In the genomic region with DNA sequence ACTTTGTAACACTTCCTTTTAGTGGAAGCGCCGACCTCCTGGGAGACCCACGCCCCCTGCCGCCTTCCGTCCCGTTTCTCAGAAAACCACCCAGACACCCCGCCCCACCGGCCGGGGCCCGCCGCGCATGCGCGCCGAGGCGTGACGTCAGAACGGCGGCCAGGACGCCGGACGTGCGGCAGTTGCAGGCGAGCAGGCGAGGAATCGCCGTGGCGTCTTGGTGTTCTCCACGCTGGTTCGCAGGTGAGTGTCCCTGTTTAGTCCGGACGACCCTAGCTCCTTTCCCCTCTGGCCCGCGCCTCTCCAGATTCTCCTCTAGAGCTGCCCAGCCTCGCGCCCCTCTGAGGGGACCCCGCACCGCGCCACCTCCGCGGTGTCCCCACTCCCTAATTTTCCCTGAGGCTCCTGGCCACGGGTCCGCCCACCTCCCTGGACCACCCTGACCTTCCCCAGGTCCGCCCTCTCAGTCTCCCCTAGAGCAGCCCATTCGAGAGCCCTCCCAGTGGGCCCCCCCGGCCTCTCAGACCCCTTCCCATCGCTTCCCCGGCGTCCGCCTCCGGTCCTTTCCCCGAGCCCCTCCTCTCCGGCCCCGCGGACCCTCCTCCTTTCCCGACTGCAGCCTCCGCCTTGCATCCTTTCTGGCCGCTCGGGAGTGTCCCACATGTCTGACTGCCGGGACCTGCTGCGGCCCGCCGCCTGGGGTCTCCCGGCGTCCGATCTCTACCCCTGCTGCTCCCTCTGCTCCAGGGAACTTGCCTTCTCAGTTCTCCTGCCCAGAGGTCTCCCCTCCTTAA, we compare ENCODE assay signal across 8 cellular contexts. TPM values are rescaled to one million over a fixed set of nuclear protein-coding genes. Genes with fewer than 3 reads are reported as not detected.
DNase-seq lines count a peak whose midpoint lies in the region; ATAC-seq and TF ChIP-seq lines count a peak whose summit lies in the region.

TSS of gene PLEKHB2 (plus strand) at position 181 of the 794 bp plus-strand sequence. CDS start 15,606 bp downstream, outside the sequence.

- no peaks in the 10 kb centered on the region for H3K27me3 ChIP-seq in WERI-Rb-1 (ENCODE audit: insufficient read depth, low read depth, severe bottlenecking)
- no peaks in the 10 kb centered on the region for H3K27me3 ChIP-seq in breast epithelium
- no peaks in the 10 kb centered on the region for H3K27me3 ChIP-seq in spleen (replicated peaks in 1 of 7)

- H3K4me3 Mint-ChIP-seq in immature natural killer cell, result peak within 1 kb of the TSS; percentile 93 to 98 (median 97)

- TF ChIP-seq CTCF in WERI-Rb-1 (IDR thresholded peaks at IDR 0.05; ENCODE audit: low read depth, low read length), result peak; percentile 18; the same call in 1 of the 2 replicates
- peak in 1 of 3 donors; percentile 9 for TF ChIP-seq CTCF in breast epithelium (IDR thresholded peaks at IDR 0.05)
- TF ChIP-seq CTCF in spleen (IDR thresholded peaks at IDR 0.05 in 8 of 11, conservative IDR thresholded peaks at IDR 0.05 in 3 of 11), result peak in 6 of 11 experiments; percentile 15 to 53 (median 36)

- TF ChIP-seq POLR2A in breast epithelium (IDR thresholded peaks at IDR 0.05), result peak; percentile 85
- peak in 2 of 3 donors; percentile 10 to 72 for TF ChIP-seq POLR2A in spleen (IDR thresholded peaks at IDR 0.05)

- peaks cover 0 to 3% (median 0%) of the 10 kb centered on the region in 3 donors for H3K36me3 Mint-ChIP-seq in immature natural killer cell

- DNase-seq in 8988T, result peak; percentile 75
- peak; percentile 92 for DNase-seq in NCI-H2171 treated with DMSO at 0.1 percent for 48 hours (lab: John Stamatoyannopoulos, UW)
- peak; percentile 91 for DNase-seq in WERI-Rb-1
- DNase-seq in breast epithelium (ENCODE audit: low spot score in 2 of 2), result peak; percentile 83 to 89
- DNase-seq in immature natural killer cell, result peak; percentile 96 to 97 (median 96)
- DNase-seq in spleen, result peak; percentile 98

- H3K4me1 ChIP-seq in breast epithelium (peaks cover 4 to 8% of the 10 kb centered on the region in 2 donors), spleen (peaks cover 12 to 60% (median 41%) of the 10 kb centered on the region in 6 donors)

- WGBS in spleen, 5 donors, result 0 to 1% (median 1%) methylated on average over 61 to 66 of the region's 66 CpGs

- peak within 1 kb of the TSS; percentile 95 to 100 (median 97) for H3K27ac Mint-ChIP-seq in immature natural killer cell

- H3K36me3 ChIP-seq in WERI-Rb-1 (peaks cover 5% of the 10 kb centered on the region), breast epithelium (no peaks in the 10 kb centered on the region), spleen (peaks cover 0 to 14% (median 0%) of the 10 kb centered on the region in 6 donors)

- ATAC-seq in GM18508 (IDR thresholded peaks at IDR 0.05; ENCODE audit: insufficient read depth, unreplicated experiment) (peak; percentile 30), HG02981 (IDR thresholded peaks at IDR 0.05; ENCODE audit: unreplicated experiment) (peak; percentile 76)

- peaks cover 37 to 51% of the 10 kb centered on the region in 2 donors for H3K4me1 Mint-ChIP-seq in immature natural killer cell

- H3K27me3 Mint-ChIP-seq in immature natural killer cell (ENCODE audit: low read depth in 3 of 3), result peaks cover 4 to 20% (median 14%) of the 10 kb centered on the region in 3 donors

- H3K27ac ChIP-seq in WERI-Rb-1 (peak within 1 kb of the TSS; percentile 84), breast epithelium (peak within 1 kb of the TSS; percentile 93 to 95), spleen (peak within 1 kb of the TSS; percentile 92 to 98 (median 96))

- intact Hi-C loops in breast epithelium (cut with DNase I; ENCODE audit: low total_unique reads) (no loop called here), spleen (cut with DNase I; ENCODE audit: low total_unique reads) (no loop called here)

- no peaks in the 10 kb centered on the region for H3K9me3 ChIP-seq in WERI-Rb-1 (ENCODE audit: severe bottlenecking)
- H3K9me3 ChIP-seq in breast epithelium, result no peaks in the 10 kb centered on the region
- H3K9me3 ChIP-seq in spleen, result no peaks in the 10 kb centered on the region

- peak within 1 kb of the TSS; percentile 68 for H3K4me3 ChIP-seq in WERI-Rb-1 (ENCODE audit: low read depth, low read length)
- H3K4me3 ChIP-seq in breast epithelium, result peak within 1 kb of the TSS; percentile 87 to 100 (median 99)
- H3K4me3 ChIP-seq in spleen, result peak within 1 kb of the TSS; percentile 64 to 94 (median 87)

- no peaks in the 10 kb centered on the region for H3K9me3 Mint-ChIP-seq in immature natural killer cell

RNA-seq across cellular contexts. Expression of gene PLEKHB2, which starts in this region (rescaled TPM):
- total RNA-seq in breast epithelium (10 to 100 TPM; 47.4 to 75.4 (median 73.6) TPM), spleen (10 to 100 TPM; 57.3 to 95.4 (median 79.5) TPM)
- polyA plus RNA-seq in immature natural killer cell (100 to 1,000 TPM in 2 of 3 donors, 10 to 100 TPM in 1; 84.6 to 146 (median 112) TPM), spleen (10 to 100 TPM; 17.2 to 37.9 (median 20.1) TPM)

Comparison
In these comparisons a context has a peak if more than half of its experiments do, and no peak if none do; other contexts are left out.
1. Peak in every context shown above with its lines: DNase-seq, ATAC-seq, H3K4me3 ChIP-seq and H3K27ac ChIP-seq.